In the genomic region with DNA sequence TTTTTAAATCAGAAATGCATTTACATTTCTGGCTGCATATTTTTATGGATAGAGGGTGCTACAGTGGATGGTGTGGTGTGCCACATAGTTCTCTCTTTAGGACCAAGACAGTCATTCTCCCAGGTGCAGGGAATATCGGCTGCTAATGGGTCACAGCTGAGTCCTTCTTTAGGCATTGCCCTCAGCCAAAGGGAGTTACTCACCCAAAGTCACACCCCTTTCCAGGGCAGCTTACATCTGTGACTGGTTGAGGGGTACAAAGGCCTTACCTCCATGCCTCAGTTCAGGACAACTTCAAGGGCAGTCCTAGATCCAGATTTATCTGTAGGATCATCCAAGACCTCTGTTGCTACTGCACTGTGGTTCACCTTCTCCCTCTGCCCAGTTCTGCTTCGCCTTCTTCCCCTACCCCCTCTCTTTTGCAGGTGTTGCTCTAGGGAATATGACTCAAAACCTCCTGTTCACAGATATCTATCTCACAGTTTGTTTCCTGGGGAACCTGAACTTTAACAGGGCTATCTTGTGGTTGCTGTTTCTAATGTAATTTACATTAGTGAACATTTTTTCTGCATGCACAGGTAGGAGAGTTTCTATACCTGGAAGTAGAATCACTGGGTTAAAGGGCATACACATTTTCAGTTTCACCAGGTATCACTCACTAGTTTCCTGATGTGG, we compare ENCODE assay signal across 20 cellular contexts.
A peak's percentile ranks its signal among the peaks of the same experiment; 100 is the strongest.
DNase-seq lines count a peak whose midpoint lies in the region; ATAC-seq and TF ChIP-seq lines count a peak whose summit lies in the region.
"Had no signal": no experiment of that assay in that cellular context is flagged by ENCODE, and none has a peak within 500 bp of the region (broad histone marks: within the 10 kb centered on the region; RNA-seq: fewer than 3 reads in every experiment).

No MANE protein-coding gene starts in this region.

- no peaks in the 10 kb centered on the region for H3K4me1 ChIP-seq in uterus

- CTCF ChIA-PET in RWPE1 (lab: Yijun Ruan, JAX): interaction anchor here (0.6 kb wide), 1 partner anchor 178 kb away, joined by 3 read pairs; no protein-coding TSS in a partner anchor

- intact Hi-C loops in uterus (cut with DNase I; ENCODE audit: low total_unique reads) (no loop called here), left ventricle myocardium superior (cut with micrococcal nuclease) (no loop called here)

- no peaks in the 10 kb centered on the region for H3K27me3 ChIP-seq in uterus

- ATAC-seq in GM18520 (IDR thresholded peaks at IDR 0.05; ENCODE audit: unreplicated experiment): peak; percentile 65
- ATAC-seq in HG03442 (IDR thresholded peaks at IDR 0.05; ENCODE audit: unreplicated experiment): peak; percentile 55
- ATAC-seq in left ventricle myocardium superior: no peak
- ATAC-seq: GM23338, HCT116, SK-N-SH treated with all-trans-retinoic acid at 6 μM for 48 hours, T-cell had no signal

- no peak overlapping the region for H3K27ac ChIP-seq in RWPE1
- H3K27ac ChIP-seq in uterus: no peak overlapping the region

- no peak for TF ChIP-seq POLR2A in uterus (IDR thresholded peaks at IDR 0.05)

- DNase-seq in RWPE1 (ENCODE audit: low spot score) (peak; percentile 4), islet precursor cell (peak; percentile 64), DMS 273 (lab: John Stamatoyannopoulos, UW; ENCODE audit: unreplicated experiment) (no peak), uterus (no peak), NCI-H524 (lab: John Stamatoyannopoulos, UW) (no peak), left ventricle myocardium superior (no peak)
- DNase-seq: 8988T, DMS79 treated with DMSO at 0.1 percent for 48 hours, MV-4-11, NCI-H1694 treated with DMSO at 0.1 percent for 48 hours, NCI-H2107, NCI-H345, NCI-H526, SIG-M5, T-cell had no signal

- no peak overlapping the region for H3K4me3 ChIP-seq in uterus
- H3K4me3 ChIP-seq: GM23338 had no signal

- no peaks in the 10 kb centered on the region for H3K9me3 ChIP-seq in uterus

- no peak for TF ChIP-seq CTCF in RWPE1 (conservative IDR thresholded peaks at IDR 0.05; ENCODE audit: low read depth)
- no peak for TF ChIP-seq CTCF in uterus (IDR thresholded peaks at IDR 0.05)

- POLR2A ChIA-PET in RWPE1 (lab: Yijun Ruan, JAX; ENCODE audit: low non-redundant PET): no interaction called here

- no peaks in the 10 kb centered on the region for H3K36me3 ChIP-seq in uterus

Comparison
In these comparisons a context has a peak if more than half of its experiments do, and no peak if none do; other contexts are left out.
1. DNase-seq: peak in RWPE1 (single experiment) and islet precursor cell (single experiment); none in DMS 273 (single experiment), uterus (0 of 2), NCI-H524 (0 of 2) and left ventricle myocardium superior (single experiment).